8 cellular contexts compared by ENCODE assay signal in the genomic region with DNA sequence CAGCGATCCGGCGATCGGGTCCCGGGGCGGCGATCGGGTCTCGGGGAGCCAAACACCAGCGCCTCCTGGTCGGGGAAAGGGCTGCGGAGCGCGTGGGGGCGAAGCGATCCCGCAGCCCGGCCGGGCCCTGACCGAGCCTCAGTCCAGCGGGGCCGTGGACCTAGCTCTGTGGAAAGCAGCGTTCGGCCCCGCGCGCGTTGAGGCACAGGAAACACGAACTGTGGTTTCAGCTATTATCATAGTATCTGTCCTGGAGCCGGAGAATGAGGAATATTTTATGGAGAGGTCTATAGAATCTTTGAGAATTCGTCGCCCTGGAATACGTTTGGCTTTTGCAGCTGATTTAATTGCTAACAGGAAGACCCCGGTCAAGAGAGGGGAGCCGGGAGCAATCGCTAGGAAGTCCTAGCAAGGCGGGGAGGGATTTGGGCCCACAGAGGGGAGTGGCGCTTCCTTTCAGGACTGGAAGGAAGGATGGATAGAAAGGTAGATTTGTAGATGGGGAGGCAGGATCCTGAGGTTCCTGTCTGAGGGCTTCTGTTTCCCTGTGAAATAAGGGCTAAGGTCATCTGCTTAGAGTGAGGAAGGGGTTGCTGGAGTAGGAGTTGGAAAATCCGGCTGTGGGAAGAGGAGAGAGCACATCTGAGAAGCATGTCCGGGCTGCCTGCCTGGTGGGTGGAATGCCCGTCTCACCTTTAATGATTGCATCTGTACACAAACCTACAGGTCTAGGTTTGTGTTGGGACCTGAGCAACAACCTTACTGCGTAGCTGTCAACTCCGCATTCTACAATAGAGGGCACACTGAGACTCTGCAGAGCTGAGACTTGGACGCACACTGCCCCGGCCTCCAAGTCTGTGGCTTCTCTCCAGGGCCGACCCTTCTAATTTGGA. TPM values are rescaled to one million over a fixed set of nuclear protein-coding genes. Genes with fewer than 3 reads are reported as not detected.
A peak's percentile ranks its signal among the peaks of the same experiment; 100 is the strongest.
DNase-seq lines count a peak whose midpoint lies in the region; ATAC-seq, FAIRE-seq and TF ChIP-seq lines count a peak whose summit lies in the region.

No MANE protein-coding gene starts in this region.

- H2BK15ac ChIP-seq in IMR-90 (ENCODE audit: low read depth, low read length) = no peak overlapping the region

- H2AK9ac ChIP-seq in IMR-90 (replicated peaks; ENCODE audit: low read depth, low read length, poor library complexity) = peak overlapping the region; percentile 83

- peak overlapping the region; percentile 88 for H3K4me3 Mint-ChIP-seq in activated CD8-positive, alpha-beta T cell treated with anti-CD3 and anti-CD28 coated beads for 36 hours

- 0% methylated on average over 32 of the region's 46 CpGs; no CpG with 5 or more reads in 1 of the 2 experiments for WGBS in IMR-90 (ENCODE audit: extremely low coverage in 2 of 2, insufficient read length in 1 of 2), 2 experiments
- WGBS in pancreas, 2 donors = 7 to 8% methylated on average over 46 of the region's 46 CpGs

- ATAC-seq in IMR-90 (ENCODE audit: low read depth) = peak; percentile 9
- no peak for ATAC-seq in activated CD8-positive, alpha-beta T cell treated with anti-CD3 and anti-CD28 coated beads for 36 hours
- peak; percentile 4 to 10 (median 4) for ATAC-seq in pancreas
- ATAC-seq in HG03196 (IDR thresholded peaks at IDR 0.05; ENCODE audit: unreplicated experiment) = no peak

- POLR2A ChIA-PET in A673 (lab: Charles Lee; ENCODE audit: low non-redundant PET) = no interaction called here
- POLR2A ChIA-PET in IMR-90 (lab: Charles Lee; ENCODE audit: unreplicated experiment) = interaction anchor here (0.6 to 0.8 kb wide), 3 partner anchors 8 to 40 kb away, joined by 3 to 4 read pairs (median 3); no protein-coding TSS in a partner anchor
- POLR2A ChIA-PET in activated CD8-positive, alpha-beta T cell treated with anti-CD3 and anti-CD28 coated beads for 36 hours (lab: Charles Lee) = interaction anchor here (0.8 to 1.2 kb wide), 3 partner anchors 29 to 178 kb away, joined by 4 read pairs; partner anchors contain the start of gene ECI1

- H3K9me1 ChIP-seq in IMR-90 (ENCODE audit: insufficient read depth, low read length) = peaks cover 12% of the 10 kb centered on the region; the same call in 1 of the 2 replicates

- H3K56ac ChIP-seq in IMR-90 (ENCODE audit: extremely low read depth, insufficient read depth, low read length) = no peak overlapping the region

- DNase-seq in A673 (ENCODE audit: low spot score) (peak; percentile 40), GM12892 (ENCODE audit: insufficient read length) (no peak), IMR-90 (peak; percentile 19), glomerular visceral epithelial cell (ENCODE audit: extremely low spot score) (peak; percentile 23), pancreas (no peak), NCI-H2029 treated with DMSO at 0.1 percent for 48 hours (lab: John Stamatoyannopoulos, UW) (no peak)
- no peak for DNase-seq in activated CD8-positive, alpha-beta T cell treated with anti-CD3 and anti-CD28 coated beads for 36 hours

- no peak overlapping the region for H4K5ac ChIP-seq in IMR-90 (ENCODE audit: low read depth, low read length)

- intact Hi-C loops in A673 (cut with micrococcal nuclease; ENCODE audit: unreplicated experiment) (loop anchor here (5.0 kb wide), 1 partner anchor 88 kb away; the partner anchor contains the start of gene ABCA3), IMR-90 (cut with micrococcal nuclease) (loop anchor here (1.0 to 2.0 kb wide), 3 partner anchors 71 to 161 kb away; partner anchors contain the start of genes ABCA3 and RNPS1), pancreas (cut with DNase I) (loop anchor here in 2 of 3 donors (10.0 kb wide), 3 partner anchors 65 to 145 kb away; partner anchors contain the start of gene ABCA3 (in 2 of the 2))
- intact Hi-C loops in activated CD8-positive, alpha-beta T cell treated with anti-CD3 and anti-CD28 coated beads for 36 hours (cut with micrococcal nuclease) = loop anchor here (10.0 kb wide), 2 partner anchors 75 to 85 kb away; partner anchors contain the start of gene ABCA3

- H3K27ac ChIP-seq in A673 (ENCODE audit: low read depth, low read length, poor library complexity, severe bottlenecking) (peak overlapping the region; percentile 96), IMR-90 (ENCODE audit: insufficient read depth, low read length) (peak overlapping the region; percentile 60; the same call in 1 of the 2 replicates), pancreas (peak overlapping the region in 1 of 4 donors; percentile 28)

- no peaks in the 10 kb centered on the region for H3K9me3 Mint-ChIP-seq in activated CD8-positive, alpha-beta T cell treated with anti-CD3 and anti-CD28 coated beads for 36 hours

- H3K27me3 ChIP-seq in A673 (replicated peaks; ENCODE audit: insufficient read depth, low read depth, low read length, poor library complexity) (no peaks in the 10 kb centered on the region), IMR-90 (ENCODE audit: control insufficient read depth, insufficient read depth, low read length) (no peaks in the 10 kb centered on the region), pancreas (no peaks in the 10 kb centered on the region)

- dilution Hi-C loops in IMR-90 (cut with HindIII; ENCODE audit: low sequenced_read_pairs, unreplicated experiment) = no loop called here

- FAIRE-seq in GM12892 (lab: Jason Lieb, UNC) (peak; percentile 85), pancreas (lab: Jason Lieb, UNC) (no peak)

- TF ChIP-seq POLR2A in GM12892 (IDR thresholded peaks at IDR 0.05; ENCODE audit: low read depth, low read length) = no peak
- no peak for TF ChIP-seq POLR2A in IMR-90 (IDR thresholded peaks at IDR 0.05; ENCODE audit: low read depth, low read length)

- H3K36me3 Mint-ChIP-seq in activated CD8-positive, alpha-beta T cell treated with anti-CD3 and anti-CD28 coated beads for 36 hours (ENCODE audit: low read depth) = peaks cover 29% of the 10 kb centered on the region

- no peaks in the 10 kb centered on the region for H3K27me3 Mint-ChIP-seq in activated CD8-positive, alpha-beta T cell treated with anti-CD3 and anti-CD28 coated beads for 36 hours

- H3K23ac ChIP-seq in IMR-90 (ENCODE audit: low read depth, low read length) = peak overlapping the region; percentile 24

- peak overlapping the region; percentile 40 for H3K27ac Mint-ChIP-seq in activated CD8-positive, alpha-beta T cell treated with anti-CD3 and anti-CD28 coated beads for 36 hours

- no peak overlapping the region for H3K18ac ChIP-seq in IMR-90 (ENCODE audit: low read depth, low read length)

- BruUV-seq in A673 (replicated peaks; lab: Mats Ljungman, UMichigan) = TSS peak; percentile 45
- BruUV-seq in IMR-90 (replicated peaks; lab: Mats Ljungman, UMichigan) = no TSS peak

- peak overlapping the region; percentile 73 for H3K9ac ChIP-seq in IMR-90 (ENCODE audit: low read depth, low read length)

- H3K4me1 Mint-ChIP-seq in activated CD8-positive, alpha-beta T cell treated with anti-CD3 and anti-CD28 coated beads for 36 hours (ENCODE audit: low read depth) = peaks cover 15% of the 10 kb centered on the region

- H2BK120ac ChIP-seq in IMR-90 (ENCODE audit: low read depth, low read length) = no peak overlapping the region

- in situ Hi-C loops in IMR-90 (cut with MboI; ENCODE audit: low sequenced_read_pairs) = loop anchor here (10.0 kb wide), 1 partner anchor 155 kb away; no protein-coding TSS in a partner anchor

- TF ChIP-seq CTCF in A673 (conservative IDR thresholded peaks at IDR 0.05; ENCODE audit: low read depth, low read length) (peak; percentile 23; the same call in 1 of the 2 replicates), IMR-90 (conservative IDR thresholded peaks at IDR 0.05; ENCODE audit: low read depth, low read length) (no peak; the same call in 1 of the 2 replicates), pancreas (IDR thresholded peaks at IDR 0.05) (no peak)
- peak; percentile 25 for TF ChIP-seq CTCF in activated CD8-positive, alpha-beta T cell treated with anti-CD3 and anti-CD28 coated beads for 36 hours (IDR thresholded peaks at IDR 0.05)

- TF ChIP-seq RAD21 in IMR-90 (IDR thresholded peaks at IDR 0.05; ENCODE audit: low read length) = peak; percentile 39

- H2BK5ac ChIP-seq in IMR-90 (ENCODE audit: low read depth, low read length, poor library complexity, severe bottlenecking) = peak overlapping the region; percentile 61

- H3K9me3 ChIP-seq in A673 (ENCODE audit: low read depth, low read length, poor library complexity, severe bottlenecking) (no peaks in the 10 kb centered on the region), IMR-90 (ENCODE audit: control insufficient read depth, insufficient read depth, low read length) (no peaks in the 10 kb centered on the region), pancreas (no peaks in the 10 kb centered on the region)

- H3K4ac ChIP-seq in IMR-90 (ENCODE audit: low read depth, low read length) = 0 out of 2 replicates have a peak overlapping the region, but pooled peaks have one; percentile 9

- peaks cover 41 to 56% of the 10 kb centered on the region in 2 experiments for H3K79me1 ChIP-seq in IMR-90 (ENCODE audit: low read depth in 1 of 2, low read length in 2 of 2)

- H4K91ac ChIP-seq in IMR-90 (ENCODE audit: insufficient read depth, low read depth, low read length) = peak overlapping the region; percentile 75; the same call in 1 of the 2 replicates

- 0 out of 2 replicates have a peak, but pooled peaks cover 3% of the 10 kb centered on the region for H4K20me1 ChIP-seq in IMR-90 (ENCODE audit: insufficient read depth, low read length)

- no peak overlapping the region for H2AK5ac ChIP-seq in IMR-90 (ENCODE audit: low read depth, low read length)

- CTCF ChIA-PET in A673 (lab: Charles Lee) = interaction anchor here (1.0 kb wide), 1 partner anchor 72 kb away, joined by 4 read pairs; no protein-coding TSS in a partner anchor
- CTCF ChIA-PET in IMR-90 (lab: Yijun Ruan, JAX) = no interaction called here
- CTCF ChIA-PET in activated CD8-positive, alpha-beta T cell treated with anti-CD3 and anti-CD28 coated beads for 36 hours (lab: Charles Lee) = interaction anchor here (0.7 to 2.9 kb wide), 9 partner anchors 10 to 235 kb away, joined by 3 to 12 read pairs (median 5); partner anchors contain the start of genes ABCA3 and TEDC2

- H3K4me3 ChIP-seq in A673 (ENCODE audit: low read depth, low read length, poor library complexity, severe bottlenecking) (peak overlapping the region; percentile 100), IMR-90 (ENCODE audit: insufficient read depth, low read depth, low read length) (peak overlapping the region; percentile 86), pancreas (peak overlapping the region; percentile 83 to 94 (median 90))

- H2BK20ac ChIP-seq in IMR-90 (ENCODE audit: low read depth, low read length) = no peak overlapping the region

- peak overlapping the region; percentile 86 for H3K4me2 ChIP-seq in IMR-90 (ENCODE audit: low read depth, low read length)

- H4K8ac ChIP-seq in IMR-90 (ENCODE audit: low read depth in 2 of 2, low read length in 2 of 2) = peak overlapping the region in 1 of 2 experiments; percentile 29; a peak in 1 of 4 replicates

- H3K4me1 ChIP-seq in A673 (ENCODE audit: insufficient read depth, low read length, poor library complexity, severe bottlenecking) (peaks cover 27% of the 10 kb centered on the region), IMR-90 (ENCODE audit: control insufficient read depth, insufficient read depth, low read length) (peaks cover 4% of the 10 kb centered on the region), pancreas (peaks cover 0 to 6% (median 6%) of the 10 kb centered on the region in 3 donors)

- H3K14ac ChIP-seq in IMR-90 (replicated peaks; ENCODE audit: low read depth, low read length) = peak overlapping the region; percentile 7; the same call in 1 of the 2 replicates

- H2AFZ ChIP-seq in IMR-90 (replicated peaks; ENCODE audit: low read length, poor library complexity) = peak overlapping the region; percentile 100

- peaks cover 44% of the 10 kb centered on the region for H3K36me3 ChIP-seq in A673 (ENCODE audit: insufficient read depth, low read length, poor library complexity, severe bottlenecking)
- peaks cover 8% of the 10 kb centered on the region for H3K36me3 ChIP-seq in IMR-90 (ENCODE audit: control insufficient read depth, insufficient read depth, low read length)
- H3K36me3 ChIP-seq in pancreas = no peaks in the 10 kb centered on the region

RNA-seq across cellular contexts. Expression of gene CCNF, which starts 0.8 kb away (rescaled TPM):
- total RNA-seq in A673 (2021) (71.7 and 76.1 TPM in 2 replicates), IMR-90 (2012; rRNA removed) (19.2 and 20.1 TPM in 2 replicates), pancreas (1 to 10 TPM in 4 of 6 donors, under 1 TPM in 2; 0.69 to 2.6 (median 1.3) TPM)
- polyA plus RNA-seq in GM12892 (2012; ENCODE audit: missing spikeins) = 8.1 TPM
- polyA plus RNA-seq in IMR-90 (2012; rRNA removed) (7.8 and 8.2 TPM in 2 replicates), pancreas (under 1 TPM; 0.77 to 0.91 TPM)
- 5.4 and 6.1 TPM in 2 replicates for polyA plus RNA-seq in IMR-90 (2012; cell fraction: cytosol; rRNA removed)
- polyA plus RNA-seq in IMR-90 (2012; cell fraction: nucleus; rRNA removed; ENCODE audit: low replicate concordance) = 7.7 and 18.3 TPM in 2 replicates
- total RNA-seq in activated CD8-positive, alpha-beta T cell treated with anti-CD3 and anti-CD28 coated beads for 36 hours = 10 to 100 TPM; 43.5 TPM

RNA-seq across cellular contexts. Expression of gene TEDC2, which starts 29.9 kb away (rescaled TPM):
- total RNA-seq in A673 (2021) = 48.5 and 51.9 TPM in 2 replicates
- polyA plus RNA-seq in GM12892 (2012; ENCODE audit: missing spikeins) = 8.4 TPM
- total RNA-seq in IMR-90 (2012; rRNA removed) = 3.6 TPM in 2 replicates
- 7.3 and 10.8 TPM in 2 replicates for polyA plus RNA-seq in IMR-90 (2012; rRNA removed)
- polyA plus RNA-seq in IMR-90 (2012; cell fraction: cytosol; rRNA removed) = 5.2 and 6.1 TPM in 2 replicates
- 17.1 and 61.0 TPM in 2 replicates for polyA plus RNA-seq in IMR-90 (2012; cell fraction: nucleus; rRNA removed; ENCODE audit: low replicate concordance)
- total RNA-seq in activated CD8-positive, alpha-beta T cell treated with anti-CD3 and anti-CD28 coated beads for 36 hours = 10 to 100 TPM; 23.2 to 30.7 TPM
- under 1 TPM in 5 of 6 donors, not detected in 1; 0.16 to 0.82 (median 0.76) TPM for total RNA-seq in pancreas
- 1 to 10 TPM; 1.1 to 1.4 TPM for polyA plus RNA-seq in pancreas

RNA-seq across cellular contexts. Expression of gene NTN3, which starts 41.1 kb away (rescaled TPM):
- total RNA-seq in A673 (2021) (1.6 and 2.9 TPM in 2 replicates), IMR-90 (2012; rRNA removed) (0.18 and 0.28 TPM in 2 replicates), pancreas (under 1 TPM in 3 of 6 donors, not detected in 3; 0.09 to 0.22 (median 0.20) TPM)
- polyA plus RNA-seq in GM12892 (2012; ENCODE audit: missing spikeins) = not detected
- polyA plus RNA-seq in IMR-90 (2012; rRNA removed) (0.38 and 0.72 TPM in 2 replicates), pancreas (under 1 TPM; 0.07 to 0.08 TPM)
- 0.44 and 0.96 TPM in 2 replicates for polyA plus RNA-seq in IMR-90 (2012; cell fraction: cytosol; rRNA removed)
- 0.72 and 2.1 TPM in 2 replicates for polyA plus RNA-seq in IMR-90 (2012; cell fraction: nucleus; rRNA removed; ENCODE audit: low replicate concordance)
- total RNA-seq in activated CD8-positive, alpha-beta T cell treated with anti-CD3 and anti-CD28 coated beads for 36 hours = not detected

RNA-seq across cellular contexts. Expression of gene TBC1D24, which starts 44.9 kb away (rescaled TPM):
- 24.2 and 27.1 TPM in 2 replicates for total RNA-seq in A673 (2021)
- polyA plus RNA-seq in GM12892 (2012; ENCODE audit: missing spikeins) = 2.7 TPM
- total RNA-seq in IMR-90 (2012; rRNA removed) = 7.5 and 8.6 TPM in 2 replicates
- polyA plus RNA-seq in IMR-90 (2012; rRNA removed) = 13.4 and 16.2 TPM in 2 replicates
- polyA plus RNA-seq in IMR-90 (2012; cell fraction: cytosol; rRNA removed) = 6.5 and 11.7 TPM in 2 replicates
- polyA plus RNA-seq in IMR-90 (2012; cell fraction: nucleus; rRNA removed; ENCODE audit: low replicate concordance) = 28.4 and 53.0 TPM in 2 replicates
- total RNA-seq in activated CD8-positive, alpha-beta T cell treated with anti-CD3 and anti-CD28 coated beads for 36 hours = 10 to 100 TPM; 16.6 to 16.7 TPM
- 10 to 100 TPM; 16.8 to 23.7 (median 19.7) TPM for total RNA-seq in pancreas
- polyA plus RNA-seq in pancreas = 10 to 100 TPM; 10.8 to 16.0 TPM

Comparison
In these comparisons a context has a peak if more than half of its experiments do, and no peak if none do; other contexts are left out.
1. DNase-seq: peak in A673 (single experiment), IMR-90 (single experiment) and glomerular visceral epithelial cell (single experiment); none in GM12892 (single experiment), activated CD8-positive, alpha-beta T cell treated with anti-CD3 and anti-CD28 coated beads for 36 hours (single experiment), pancreas (0 of 6) and NCI-H2029 treated with DMSO at 0.1 percent for 48 hours (single experiment).
2. CTCF ChIP-seq: peak in A673 (single experiment) and activated CD8-positive, alpha-beta T cell treated with anti-CD3 and anti-CD28 coated beads for 36 hours (single experiment); none in IMR-90 (single experiment) and pancreas (0 of 4).
3. ATAC-seq: peak in IMR-90 (single experiment) and pancreas (4 of 4); none in activated CD8-positive, alpha-beta T cell treated with anti-CD3 and anti-CD28 coated beads for 36 hours (single experiment) and HG03196 (single experiment).
4. Peak in every context shown above with its lines, with median percentiles within 50 percentile points of each other: H3K4me3 ChIP-seq.